In the genomic region with DNA sequence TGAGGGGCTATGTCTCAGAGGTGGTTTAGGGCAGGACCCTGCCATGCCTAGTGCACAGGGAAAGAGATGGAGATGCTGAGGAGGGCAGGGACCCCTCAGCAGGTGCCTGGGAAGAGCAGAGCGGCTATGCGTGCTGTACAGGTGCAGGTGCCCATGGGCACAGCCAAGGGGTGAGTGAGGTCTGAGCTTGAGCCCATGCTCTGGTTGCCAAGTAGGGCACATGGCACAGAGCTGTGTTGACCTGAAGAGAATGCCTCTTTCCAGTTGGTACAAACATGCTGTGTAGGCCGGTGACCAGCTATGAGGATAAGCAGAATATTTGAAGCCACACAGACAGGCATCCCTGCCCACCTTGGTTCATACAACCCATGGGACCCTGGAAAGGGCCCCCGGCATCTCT, we compare ENCODE assay signal across 21 cellular contexts.
"Had no signal": no experiment of that assay in that cellular context is flagged by ENCODE, and none has a peak within 500 bp of the region (broad histone marks: within the 10 kb centered on the region; RNA-seq: fewer than 3 reads in every experiment).

No MANE protein-coding gene starts in this region.

- H3K27ac Mint-ChIP-seq: activated naive CD8-positive, alpha-beta T cell; dendritic cell treated with granulocyte-macrophage colony-stimulating factor and Interleukin-4, amounts not matched to agents 40 ng/mL and 50 ng/mL, for 4 days; natural killer cell; progenitor cell of endocrine pancreas; stimulated activated memory B cell treated with anti-CD40 and anti-IgM and Interleukin-4, amounts not matched to agents 10 μg/mL and 1 μg/mL and 100 μg/mL, for 72 hours; stimulated activated naive CD8-positive, alpha-beta T cell treated with anti-CD3 and anti-CD28 coated beads, Interleukin-15, amount 100 ng/mL, for 72 hours; WTC11 had no signal

- H3K9me3 ChIP-seq: thyroid gland, upper lobe of left lung had no signal

- H3K36me3 ChIP-seq: thyroid gland, upper lobe of left lung had no signal

- H3K27me3 ChIP-seq: thyroid gland, upper lobe of left lung had no signal

- H3K27ac ChIP-seq: thyroid gland, upper lobe of left lung had no signal

- H3K36me3 Mint-ChIP-seq: activated naive CD8-positive, alpha-beta T cell; brain; natural killer cell; stimulated activated memory B cell treated with anti-CD40 and anti-IgM and Interleukin-4, amounts not matched to agents 10 μg/mL and 1 μg/mL and 100 μg/mL, for 72 hours; WTC11 had no signal

- ATAC-seq: natural killer cell; stimulated activated memory B cell treated with anti-CD40 and anti-IgM and Interleukin-4, amounts not matched to agents 10 μg/mL and 1 μg/mL and 100 μg/mL, for 72 hours; stimulated activated naive CD8-positive, alpha-beta T cell treated with anti-CD3 and anti-CD28 coated beads, Interleukin-15, amount 100 ng/mL, for 72 hours; WTC11 had no signal

- H3K9me3 Mint-ChIP-seq: brain; dendritic cell treated with granulocyte-macrophage colony-stimulating factor and Interleukin-4, amounts not matched to agents 40 ng/mL and 50 ng/mL, for 4 days; endodermal cell; natural killer cell; stimulated activated memory B cell treated with anti-CD40 and anti-IgM and Interleukin-4, amounts not matched to agents 10 μg/mL and 1 μg/mL and 100 μg/mL, for 72 hours; stimulated activated naive CD8-positive, alpha-beta T cell treated with anti-CD3 and anti-CD28 coated beads, Interleukin-15, amount 100 ng/mL, for 72 hours; WTC11 had no signal

- H3K4me1 ChIP-seq: thyroid gland, upper lobe of left lung had no signal

- H3K4me3 ChIP-seq: lung, skin epidermis, thyroid gland, upper lobe of left lung had no signal

- DNase-seq: activated CD4-positive, alpha-beta T cell treated with anti-CD3 and anti-CD28 coated beads, Interleukin-2, amount 50 U/mL, for 4 hours; activated effector memory CD4-positive, alpha-beta T cell treated with Interleukin-2 at 50 U/mL for 16 hours; activated naive CD4-positive, alpha-beta T cell treated with Interleukin-2 at 50 U/mL for 16 hours; endodermal cell; hippocampal formation; natural killer cell; stimulated activated CD4-positive, alpha-beta T cell treated with anti-CD3 and anti-CD28 coated beads, Interleukin-4, amount 100 ng/mL, for 4 hours; stimulated activated CD8-positive, alpha-beta memory T cell treated with anti-CD3 and anti-CD28 coated beads, Interleukin-4, amount 100 ng/mL, for 48 hours; stimulated activated naive CD8-positive, alpha-beta T cell treated with anti-CD3 and anti-CD28 coated beads, Interleukin-15, amount 100 ng/mL, for 72 hours; substantia nigra; T-helper 2 cell; thyroid gland; upper lobe of left lung had no signal

- H3K4me1 Mint-ChIP-seq: natural killer cell; stimulated activated memory B cell treated with anti-CD40 and anti-IgM and Interleukin-4, amounts not matched to agents 10 μg/mL and 1 μg/mL and 100 μg/mL, for 72 hours; stimulated activated naive CD8-positive, alpha-beta T cell treated with anti-CD3 and anti-CD28 coated beads, Interleukin-15, amount 100 ng/mL, for 72 hours had no signal

- H3K4me3 Mint-ChIP-seq: activated naive CD8-positive, alpha-beta T cell; dendritic cell treated with granulocyte-macrophage colony-stimulating factor and Interleukin-4, amounts not matched to agents 40 ng/mL and 50 ng/mL, for 4 days; endodermal cell; natural killer cell; stimulated activated memory B cell treated with anti-CD40 and anti-IgM and Interleukin-4, amounts not matched to agents 10 μg/mL and 1 μg/mL and 100 μg/mL, for 72 hours; stimulated activated naive CD8-positive, alpha-beta T cell treated with anti-CD3 and anti-CD28 coated beads, Interleukin-15, amount 100 ng/mL, for 72 hours had no signal
